In genomic region chr9:5336683-5337082, GRCh38 we compare ENCODE assay signal across 1 cellular context.
TF ChIP-seq lines count a peak whose summit lies in the region.

No MANE protein-coding gene starts in this region.

TF ChIP-seq in SK-N-SH, 30 proteins besides CTCF, POLR2A, EP300 and RAD21 (continued from another document):
- TF ChIP-seq, protein P1, sequence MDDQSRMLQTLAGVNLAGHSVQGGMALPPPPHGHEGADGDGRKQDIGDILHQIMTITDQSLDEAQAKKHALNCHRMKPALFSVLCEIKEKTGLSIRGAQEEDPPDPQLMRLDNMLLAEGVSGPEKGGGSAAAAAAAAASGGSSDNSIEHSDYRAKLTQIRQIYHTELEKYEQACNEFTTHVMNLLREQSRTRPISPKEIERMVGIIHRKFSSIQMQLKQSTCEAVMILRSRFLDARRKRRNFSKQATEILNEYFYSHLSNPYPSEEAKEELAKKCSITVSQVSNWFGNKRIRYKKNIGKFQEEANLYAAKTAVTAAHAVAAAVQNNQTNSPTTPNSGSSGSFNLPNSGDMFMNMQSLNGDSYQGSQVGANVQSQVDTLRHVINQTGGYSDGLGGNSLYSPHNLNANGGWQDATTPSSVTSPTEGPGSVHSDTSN (IDR thresholded peaks at IDR 0.05), result no peak
- TF ChIP-seq REST (IDR thresholded peaks at IDR 0.05; ENCODE audit: low read depth, low read length) (no peak), MEF2A (IDR thresholded peaks at IDR 0.05; ENCODE audit: borderline replicate concordance, low read depth) (no peak), CHD2 (IDR thresholded peaks at IDR 0.05; ENCODE audit: low read length, partially characterized antibody) (no peak)
